In genomic region chr16:67845291-67846062, GRCh38 we compare ENCODE assay signal across 8 cellular contexts. TPM values are rescaled to one million over a fixed set of nuclear protein-coding genes. Genes with fewer than 3 reads are reported as not detected.
A peak's percentile ranks its signal among the peaks of the same experiment; 100 is the strongest.
DNase-seq lines count a peak whose midpoint lies in the region; ATAC-seq, FAIRE-seq and TF ChIP-seq lines count a peak whose summit lies in the region.

No MANE protein-coding gene starts in this region.

- CTCF ChIA-PET in H1 (lab: Charles Lee; ENCODE audit: partially characterized antibody): interaction anchor here (0.6 to 10.2 kb wide), 15 partner anchors 9 to 304 kb away, joined by 3 to 123 read pairs (median 4); no protein-coding TSS in a partner anchor

- H3K4ac ChIP-seq in H1 (replicated peaks; ENCODE audit: insufficient read length, low read depth, low read length): no peak overlapping the region
- peak overlapping the region; percentile 40 for H3K4ac ChIP-seq in trophoblast cell (ENCODE audit: low read depth, low read length)

- H3K9me2 ChIP-seq in OCI-LY1 (ENCODE audit: low read depth, low read length): no peaks in the 10 kb centered on the region

- H3K36me3 ChIP-seq in ES-I3 (ENCODE audit: insufficient read depth, low read length) (0 out of 2 replicates have a peak, but pooled peaks cover 4% of the 10 kb centered on the region), OCI-LY1 (ENCODE audit: insufficient read depth, low read length) (peaks cover 6% of the 10 kb centered on the region), H1 (ENCODE audit: control insufficient read depth in 2 of 4, insufficient read depth in 4 of 4, low read length in 3 of 4) (peaks cover 0 to 4% (median 0%) of the 10 kb centered on the region in 4 experiments; a peak in 2 of 8 replicates), trophoblast cell (ENCODE audit: control insufficient read depth in 1 of 2, insufficient read depth in 2 of 2, low read length in 2 of 2) (peaks cover 5 to 18% of the 10 kb centered on the region in 2 experiments)

- peak overlapping the region; percentile 82 for H4K5ac ChIP-seq in H1 (ENCODE audit: insufficient read length, low read depth, low read length)

- H4K20me1 ChIP-seq in OCI-LY1 (ENCODE audit: insufficient read depth, low read length) (no peaks in the 10 kb centered on the region), H1 (replicated peaks in 1 of 2; ENCODE audit: control insufficient read depth in 1 of 2, insufficient read depth in 2 of 2, low read length in 2 of 2) (peaks cover 18 to 22% of the 10 kb centered on the region in 2 experiments)

- POLR2A ChIA-PET in H1 (lab: Charles Lee; ENCODE audit: partially characterized antibody): interaction anchor here (0.7 to 11.7 kb wide), 12 partner anchors 10 to 1981 kb away, joined by 3 to 100 read pairs (median 4); partner anchors contain the start of genes EDC4, PSKH1, RANBP10 and TSNAXIP1

- H3K27ac ChIP-seq in OCI-LY1 (ENCODE audit: low read depth, low read length, poor library complexity, severe bottlenecking) (peak overlapping the region; percentile 87), H1 (ENCODE audit: low read depth, low read length) (peak overlapping the region; percentile 80), trophoblast cell (ENCODE audit: low read depth, low read length) (peak overlapping the region; percentile 93)

- H2BK5ac ChIP-seq in H1 (ENCODE audit: low read depth, low read length): peak overlapping the region; percentile 75; the same call in 1 of the 2 replicates
- H2BK5ac ChIP-seq in trophoblast cell (ENCODE audit: low read depth, low read length, poor library complexity): peak overlapping the region; percentile 11

- FAIRE-seq in H1 (lab: Jason Lieb, UNC): no peak

- peaks cover 21% of the 10 kb centered on the region for H3K4me1 ChIP-seq in ES-I3 (ENCODE audit: insufficient read depth, low read length)
- peaks cover 49% of the 10 kb centered on the region for H3K4me1 ChIP-seq in OCI-LY1 (ENCODE audit: insufficient read depth, low read length, severe bottlenecking)
- peaks cover 8 to 32% (median 17%) of the 10 kb centered on the region in 4 experiments for H3K4me1 ChIP-seq in H1 (replicated peaks in 1 of 4; ENCODE audit: control insufficient read depth in 3 of 4, insufficient read depth in 4 of 4, low read length in 3 of 4)
- H3K4me1 ChIP-seq in trophoblast cell (ENCODE audit: control insufficient read depth in 1 of 2, insufficient read depth in 2 of 2, low read length in 2 of 2): peaks cover 21 to 25% of the 10 kb centered on the region in 2 experiments

- H2BK120ac ChIP-seq in H1 (replicated peaks; ENCODE audit: low read depth, low read length) (no peak overlapping the region), trophoblast cell (ENCODE audit: insufficient read depth, low read length, poor library complexity) (peak overlapping the region; percentile 10)

- H2BK15ac ChIP-seq in H1 (ENCODE audit: low read length): peak overlapping the region; percentile 61; the same call in 1 of the 2 replicates

- H2BK12ac ChIP-seq in H1 (ENCODE audit: low read depth, low read length) (peak overlapping the region; percentile 13; the same call in 1 of the 2 replicates), trophoblast cell (ENCODE audit: low read length) (peak overlapping the region; percentile 16)

- no peaks in the 10 kb centered on the region for H3F3A ChIP-seq in OCI-LY1 (ENCODE audit: insufficient read depth, low read length)

- peaks cover 22% of the 10 kb centered on the region for H3K23me2 ChIP-seq in H1 (ENCODE audit: low read depth, low read length)

- H3K14ac ChIP-seq in H1 (ENCODE audit: insufficient read length) (no peak overlapping the region), trophoblast cell (ENCODE audit: low read length) (peak overlapping the region; percentile 41)

- H2AK5ac ChIP-seq in H1 (ENCODE audit: low read depth, low read length): peak overlapping the region; percentile 61; the same call in 1 of the 2 replicates
- H2AK5ac ChIP-seq in trophoblast cell (ENCODE audit: low read length): no peak overlapping the region

- TF ChIP-seq CTCF in OCI-LY1 (IDR thresholded peaks at IDR 0.05; ENCODE audit: low read length) (no peak), H1 (IDR thresholded peaks at IDR 0.05; ENCODE audit: control extremely low read depth in 1 of 3, insufficient read depth in 1 of 3, low read depth in 1 of 3, low read length in 3 of 3) (no peak)

- H4K8ac ChIP-seq in H1 (ENCODE audit: extremely low read depth, insufficient read depth, low read length) (no peak overlapping the region; the same call in 1 of the 2 replicates), trophoblast cell (ENCODE audit: low read depth, low read length) (peak overlapping the region; percentile 56)

- no peak overlapping the region for H4K12ac ChIP-seq in trophoblast cell (ENCODE audit: low read depth, low read length)

- H3K9ac ChIP-seq in ES-I3 (ENCODE audit: low read depth, low read length) (peak overlapping the region; percentile 97), OCI-LY1 (ENCODE audit: low read length) (peak overlapping the region; percentile 85), H1 (replicated peaks in 1 of 4; ENCODE audit: extremely low read depth in 1 of 4, low read depth in 3 of 4, low read length in 3 of 4) (peak overlapping the region in 3 of 4 experiments; percentile 35 to 69 (median 43); a peak in 5 of 7 replicates), trophoblast cell (ENCODE audit: low read length) (no peak overlapping the region)

- H3K4me2 ChIP-seq in OCI-LY1 (ENCODE audit: low read length): peak overlapping the region; percentile 92
- peak overlapping the region; percentile 90 to 94 for H3K4me2 ChIP-seq in H1 (ENCODE audit: insufficient read depth in 1 of 2, low read depth in 2 of 2, low read length in 2 of 2)
- H3K4me2 ChIP-seq in trophoblast cell (ENCODE audit: low read length): peak overlapping the region; percentile 86

- no peak for TF ChIP-seq RAD21 in H1 (IDR thresholded peaks at IDR 0.05 in 1 of 2, conservative IDR thresholded peaks at IDR 0.05 in 1 of 2; ENCODE audit: low read depth in 2 of 2, low read length in 2 of 2)

- H3K27me3 ChIP-seq in OCI-LY1 (ENCODE audit: insufficient read depth, low read length): no peaks in the 10 kb centered on the region
- no peaks in the 10 kb centered on the region for H3K27me3 ChIP-seq in H1 (replicated peaks in 1 of 4; ENCODE audit: control insufficient read depth in 3 of 4, extremely low read depth in 1 of 4, insufficient read depth in 3 of 4, low read length in 3 of 4)
- no peaks in the 10 kb centered on the region for H3K27me3 ChIP-seq in trophoblast cell (ENCODE audit: insufficient read depth, low read length)

- H3K79me1 ChIP-seq in H1 (ENCODE audit: low read depth, low read length) (peaks cover 14% of the 10 kb centered on the region), trophoblast cell (ENCODE audit: low read length) (peaks cover 19% of the 10 kb centered on the region)

- H4K91ac ChIP-seq in H1 (replicated peaks; ENCODE audit: insufficient read length, low read length) (no peak overlapping the region), trophoblast cell (ENCODE audit: low read depth, low read length) (peak overlapping the region; percentile 41)

- no peak overlapping the region for H2BK20ac ChIP-seq in H1 (ENCODE audit: low read length)

- H2AFZ ChIP-seq in OCI-LY1 (ENCODE audit: low read length) (no peak overlapping the region), H1 (ENCODE audit: low read length) (no peak overlapping the region), trophoblast cell (ENCODE audit: insufficient read depth, low read length, poor library complexity) (no peak overlapping the region)

- H3K9me3 ChIP-seq in ES-I3 (ENCODE audit: control insufficient read depth, insufficient read depth, low read length) (no peaks in the 10 kb centered on the region), OCI-LY1 (ENCODE audit: low read length) (no peaks in the 10 kb centered on the region), H1 (ENCODE audit: insufficient read depth in 2 of 2, low read depth in 1 of 2, low read length in 1 of 2) (no peaks in the 10 kb centered on the region), trophoblast cell (ENCODE audit: insufficient read depth, low read depth, low read length) (no peaks in the 10 kb centered on the region)

- WGBS in H1 (ENCODE audit: extremely low coverage in 1 of 2, insufficient coverage in 1 of 2, insufficient read length in 1 of 2, insufficient replicate concordance in 2 of 2, low coverage in 1 of 2, low lambda C conversion rate in 2 of 2, missing lambda C conversion rate in 1 of 2), 2 experiments: 75% methylated on average over 5 of the region's 5 CpGs; no CpG with 5 or more reads in 1 of the 2 experiments
- no CpG with 5 or more reads among the region's 5 CpGs for WGBS in trophoblast cell (ENCODE audit: extremely low coverage, insufficient coverage, insufficient read length)

- TF ChIP-seq EP300 in H1 (IDR thresholded peaks at IDR 0.05; ENCODE audit: borderline replicate concordance in 1 of 2, low read depth in 2 of 2, low read length in 2 of 2): no peak

- no peak for TF ChIP-seq POLR2A in H1 (IDR thresholded peaks at IDR 0.05; ENCODE audit: control extremely low read depth in 1 of 2, low read depth in 2 of 2, low read length in 2 of 2)

- H3K18ac ChIP-seq in H1 (ENCODE audit: extremely low read depth, low read length): no peak overlapping the region
- peak overlapping the region; percentile 25 for H3K18ac ChIP-seq in trophoblast cell (ENCODE audit: low read length)

- no peak overlapping the region for H3K23ac ChIP-seq in H1 (ENCODE audit: insufficient read length)
- no peak overlapping the region for H3K23ac ChIP-seq in trophoblast cell (ENCODE audit: low read length)

- ATAC-seq in GM18520 (IDR thresholded peaks at IDR 0.05; ENCODE audit: unreplicated experiment): no peak

- no peak for DNase-seq in H1 (ENCODE audit: low read depth in 1 of 2, low spot score in 2 of 2)
- no peak for DNase-seq in trophoblast cell
- DNase-seq in NCI-H748 (lab: John Stamatoyannopoulos, UW; ENCODE audit: unreplicated experiment): no peak
- no peak for DNase-seq in NCI-H2081 treated with DMSO at 0.1 percent for 48 hours (lab: John Stamatoyannopoulos, UW)
- no peak for DNase-seq in amniotic stem cell (lab: John Stamatoyannopoulos, UW)

- no peak overlapping the region for H3K56ac ChIP-seq in H1 (replicated peaks; ENCODE audit: insufficient read length, low read depth, low read length)

- H3K79me2 ChIP-seq in OCI-LY1 (ENCODE audit: insufficient read depth, low read length) (peaks cover 26% of the 10 kb centered on the region), H1 (ENCODE audit: control insufficient read depth in 1 of 2, insufficient read depth in 2 of 2, low read length in 2 of 2) (peaks cover 16 to 58% of the 10 kb centered on the region in 2 experiments), trophoblast cell (ENCODE audit: control insufficient read depth, insufficient read depth, low read length, poor library complexity) (peaks cover 26% of the 10 kb centered on the region)

- peak overlapping the region; percentile 95 for H3K4me3 ChIP-seq in OCI-LY1 (ENCODE audit: low read depth, low read length, poor library complexity, severe bottlenecking)
- peak overlapping the region; percentile 56 to 92 (median 79) for H3K4me3 ChIP-seq in H1 (ENCODE audit: extremely low read depth in 1 of 4, insufficient read depth in 2 of 4, low read depth in 3 of 4, low read length in 4 of 4)
- no peak overlapping the region for H3K4me3 ChIP-seq in trophoblast cell (ENCODE audit: low read depth, low read length)

RNA-seq across cellular contexts. Expression of gene NUTF2, which starts 1.3 kb away (rescaled TPM):
- 219 and 229 TPM in 2 replicates for total RNA-seq in H1 (2021; fragmentation: NEBNext Ultra II Directional; extraction: Animal tissue kit (Norgen Biotek cat#: 25700))
- polyA plus RNA-seq in H1 (2011; rRNA removed): 377 and 382 TPM in 2 replicates
- 322 TPM for polyA plus RNA-seq in H1 (2011; cell fraction: cytosol; rRNA removed)
- 256 TPM for polyA plus RNA-seq in H1 (2011; cell fraction: nucleus; rRNA removed)
- polyA plus RNA-seq in H1 (2012, experiment 1 of 2): 285 to 353 TPM (median 329 TPM) in 4 replicates
- polyA plus RNA-seq in H1 (2012, experiment 2 of 2): 190 TPM
- 335 TPM for polyA plus RNA-seq in H1 (2013, experiment 1 of 2)
- 317 TPM for polyA plus RNA-seq in H1 (2013, experiment 2 of 2)
- polyA minus RNA-seq in H1 (2011; rRNA and poly(A)+ RNA removed): 306 and 380 TPM in 2 replicates
- polyA minus RNA-seq in H1 (2011; cell fraction: cytosol; rRNA and poly(A)+ RNA removed): 201 TPM
- polyA minus RNA-seq in H1 (2011; cell fraction: nucleus; rRNA and poly(A)+ RNA removed): 150 TPM
- 401 and 408 TPM in 2 replicates for polyA plus RNA-seq in trophoblast cell (2013)

RNA-seq across cellular contexts. Expression of gene CENPT, which starts 2.0 kb away (rescaled TPM):
- 42.2 and 42.4 TPM in 2 replicates for total RNA-seq in H1 (2021; fragmentation: NEBNext Ultra II Directional; extraction: Animal tissue kit (Norgen Biotek cat#: 25700))
- 53.4 and 82.7 TPM in 2 replicates for polyA plus RNA-seq in H1 (2011; rRNA removed)
- 82.3 TPM for polyA plus RNA-seq in H1 (2011; cell fraction: cytosol; rRNA removed)
- 415 TPM for polyA plus RNA-seq in H1 (2011; cell fraction: nucleus; rRNA removed)
- 38.1 to 58.6 TPM (median 58.5 TPM) in 4 replicates for polyA plus RNA-seq in H1 (2012, experiment 1 of 2)
- polyA plus RNA-seq in H1 (2012, experiment 2 of 2): 39.5 TPM
- polyA plus RNA-seq in H1 (2013, experiment 1 of 2): 41.5 TPM
- 34.8 TPM for polyA plus RNA-seq in H1 (2013, experiment 2 of 2)
- 22.9 and 26.2 TPM in 2 replicates for polyA minus RNA-seq in H1 (2011; rRNA and poly(A)+ RNA removed)
- 18.9 TPM for polyA minus RNA-seq in H1 (2011; cell fraction: cytosol; rRNA and poly(A)+ RNA removed)
- polyA minus RNA-seq in H1 (2011; cell fraction: nucleus; rRNA and poly(A)+ RNA removed): 50.5 TPM
- 59.1 and 62.1 TPM in 2 replicates for polyA plus RNA-seq in trophoblast cell (2013)

RNA-seq across cellular contexts. Expression of gene THAP11, which starts 3.4 kb away (rescaled TPM):
- total RNA-seq in H1 (2021; fragmentation: NEBNext Ultra II Directional; extraction: Animal tissue kit (Norgen Biotek cat#: 25700)): 54.8 and 56.4 TPM in 2 replicates
- polyA plus RNA-seq in H1 (2011; rRNA removed): 50.8 and 61.7 TPM in 2 replicates
- polyA plus RNA-seq in H1 (2011; cell fraction: cytosol; rRNA removed): 65.6 TPM
- polyA plus RNA-seq in H1 (2011; cell fraction: nucleus; rRNA removed): 43.6 TPM
- 39.6 to 44.1 TPM (median 43.1 TPM) in 4 replicates for polyA plus RNA-seq in H1 (2012, experiment 1 of 2)
- polyA plus RNA-seq in H1 (2012, experiment 2 of 2): 43.8 TPM
- 28.0 TPM for polyA plus RNA-seq in H1 (2013, experiment 1 of 2)
- 28.8 TPM for polyA plus RNA-seq in H1 (2013, experiment 2 of 2)
- polyA minus RNA-seq in H1 (2011; rRNA and poly(A)+ RNA removed): 28.1 and 32.3 TPM in 2 replicates
- 32.9 TPM for polyA minus RNA-seq in H1 (2011; cell fraction: cytosol; rRNA and poly(A)+ RNA removed)
- polyA minus RNA-seq in H1 (2011; cell fraction: nucleus; rRNA and poly(A)+ RNA removed): 19.9 TPM
- 13.3 and 13.7 TPM in 2 replicates for polyA plus RNA-seq in trophoblast cell (2013)

RNA-seq across cellular contexts. Expression of gene EDC4, which starts 27.4 kb away (rescaled TPM):
- total RNA-seq in H1 (2021; fragmentation: NEBNext Ultra II Directional; extraction: Animal tissue kit (Norgen Biotek cat#: 25700)): 72.7 and 73.4 TPM in 2 replicates
- 58.5 and 84.4 TPM in 2 replicates for polyA plus RNA-seq in H1 (2011; rRNA removed)
- polyA plus RNA-seq in H1 (2011; cell fraction: cytosol; rRNA removed): 57.7 TPM
- polyA plus RNA-seq in H1 (2011; cell fraction: nucleus; rRNA removed): 359 TPM
- polyA plus RNA-seq in H1 (2012, experiment 1 of 2): 59.7 to 78.8 TPM (median 67.7 TPM) in 4 replicates
- polyA plus RNA-seq in H1 (2012, experiment 2 of 2): 44.4 TPM
- polyA plus RNA-seq in H1 (2013, experiment 1 of 2): 37.5 TPM
- polyA plus RNA-seq in H1 (2013, experiment 2 of 2): 37.5 TPM
- polyA minus RNA-seq in H1 (2011; rRNA and poly(A)+ RNA removed): 67.8 and 99.2 TPM in 2 replicates
- 60.8 TPM for polyA minus RNA-seq in H1 (2011; cell fraction: cytosol; rRNA and poly(A)+ RNA removed)
- 60.0 TPM for polyA minus RNA-seq in H1 (2011; cell fraction: nucleus; rRNA and poly(A)+ RNA removed)
- polyA plus RNA-seq in trophoblast cell (2013): 39.0 and 39.6 TPM in 2 replicates

RNA-seq across cellular contexts. Expression of gene TSNAXIP1, which starts 38.8 kb away (rescaled TPM):
- 0.37 and 1.3 TPM in 2 replicates for total RNA-seq in H1 (2021; fragmentation: NEBNext Ultra II Directional; extraction: Animal tissue kit (Norgen Biotek cat#: 25700))
- 0.39 and 0.94 TPM in 2 replicates for polyA plus RNA-seq in H1 (2011; rRNA removed)
- 1.2 TPM for polyA plus RNA-seq in H1 (2011; cell fraction: cytosol; rRNA removed)
- 5.5 TPM for polyA plus RNA-seq in H1 (2011; cell fraction: nucleus; rRNA removed)
- polyA plus RNA-seq in H1 (2012, experiment 1 of 2): 1.2 to 1.6 TPM (median 1.3 TPM) in 4 replicates
- polyA plus RNA-seq in H1 (2012, experiment 2 of 2): 0.37 TPM
- 0.97 TPM for polyA plus RNA-seq in H1 (2013, experiment 1 of 2)
- 0.74 TPM for polyA plus RNA-seq in H1 (2013, experiment 2 of 2)
- 0.41 TPM in 2 replicates for polyA minus RNA-seq in H1 (2011; rRNA and poly(A)+ RNA removed)
- polyA minus RNA-seq in H1 (2011; cell fraction: cytosol; rRNA and poly(A)+ RNA removed): not detected
- 1.2 TPM for polyA minus RNA-seq in H1 (2011; cell fraction: nucleus; rRNA and poly(A)+ RNA removed)
- polyA plus RNA-seq in trophoblast cell (2013): 0.37 and 0.49 TPM in 2 replicates
